In the genomic region with DNA sequence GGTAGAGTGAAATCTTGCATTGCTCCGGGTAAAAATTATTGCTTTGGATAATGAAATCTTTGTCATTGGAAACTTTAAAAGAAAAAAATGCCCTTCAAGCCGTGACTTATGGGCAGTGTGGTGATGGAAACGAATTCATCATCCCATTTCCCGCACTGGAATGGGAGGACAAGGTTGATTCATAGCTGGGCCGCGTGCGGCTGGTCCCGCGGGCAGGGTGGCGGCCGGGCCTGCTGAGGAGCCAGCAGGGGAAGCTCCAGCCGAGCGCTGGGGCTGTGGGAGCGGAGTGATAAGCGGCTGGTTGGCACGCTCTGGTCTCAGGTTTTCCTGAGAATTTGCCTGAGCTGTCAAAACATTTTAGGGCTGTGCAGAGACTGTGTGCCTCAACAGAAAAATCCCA, we compare ENCODE assay signal across 25 cellular contexts.
A peak's percentile ranks its signal among the peaks of the same experiment; 100 is the strongest.
DNase-seq lines count a peak whose midpoint lies in the region; ATAC-seq and TF ChIP-seq lines count a peak whose summit lies in the region.
"Had no signal": no experiment of that assay in that cellular context is flagged by ENCODE, and none has a peak within 500 bp of the region (broad histone marks: within the 10 kb centered on the region; RNA-seq: fewer than 3 reads in every experiment).

No MANE protein-coding gene starts in this region.

- H3K9ac ChIP-seq in neural progenitor cell, result no peak overlapping the region
- H3K9ac ChIP-seq: parathyroid adenoma had no signal

- TF ChIP-seq CTCF in fibroblast of pulmonary artery (IDR thresholded peaks at IDR 0.05; ENCODE audit: low read length, missing control alignments) (no peak), neural progenitor cell (IDR thresholded peaks at IDR 0.05) (no peak), ascending aorta (IDR thresholded peaks at IDR 0.05) (no peak)

- no peaks in the 10 kb centered on the region for H3K9me3 ChIP-seq in neural progenitor cell (ENCODE audit: low read depth)
- H3K9me3 ChIP-seq in ascending aorta, result no peaks in the 10 kb centered on the region
- H3K9me3 ChIP-seq: A549, BE2C, heart left ventricle, sigmoid colon had no signal

- H3K27ac Mint-ChIP-seq in neural progenitor cell, result peak overlapping the region; percentile 98
- H3K27ac Mint-ChIP-seq: activated CD8-positive, alpha-beta T cell treated with anti-CD3 and anti-CD28 coated beads, Interleukin-2, amount 10 ng/mL, durations not matched to agents 7 days and 5 days had no signal

- intact Hi-C loops in ascending aorta (cut with DNase I), result no loop called here

- H3K4me3 ChIP-seq in fibroblast of pulmonary artery (replicated peaks; ENCODE audit: low read depth, low read length) (no peak overlapping the region), neural progenitor cell (no peak overlapping the region), ascending aorta (no peak overlapping the region)
- H3K4me3 ChIP-seq: A549, heart left ventricle, sigmoid colon had no signal

- H3K27ac ChIP-seq in neural progenitor cell (no peak overlapping the region), ascending aorta (no peak overlapping the region)
- H3K27ac ChIP-seq: heart left ventricle, parathyroid adenoma had no signal

- H3K4me1 ChIP-seq in neural progenitor cell (peaks cover 13% of the 10 kb centered on the region), ascending aorta (no peaks in the 10 kb centered on the region)
- H3K4me1 ChIP-seq: BE2C, parathyroid adenoma had no signal

- no peaks in the 10 kb centered on the region for H3K79me2 ChIP-seq in neural progenitor cell (ENCODE audit: low read depth)
- H3K79me2 ChIP-seq: parathyroid adenoma had no signal

- H3K36me3 ChIP-seq in neural progenitor cell, result no peaks in the 10 kb centered on the region
- no peaks in the 10 kb centered on the region for H3K36me3 ChIP-seq in ascending aorta
- H3K36me3 ChIP-seq: BE2C, heart left ventricle, sigmoid colon had no signal

- no peaks in the 10 kb centered on the region for H3K36me3 Mint-ChIP-seq in neural progenitor cell

- no peaks in the 10 kb centered on the region for H3K27me3 Mint-ChIP-seq in neural progenitor cell (ENCODE audit: insufficient read depth, low read depth)

- H3K27me3 ChIP-seq in neural progenitor cell (no peaks in the 10 kb centered on the region), ascending aorta (no peaks in the 10 kb centered on the region)
- H3K27me3 ChIP-seq: BE2C, heart left ventricle, sigmoid colon had no signal

- ATAC-seq in GM18907 (IDR thresholded peaks at IDR 0.05; ENCODE audit: unreplicated experiment) (no peak), HG03139 (IDR thresholded peaks at IDR 0.05; ENCODE audit: unreplicated experiment) (no peak), GM19463 (IDR thresholded peaks at IDR 0.05; ENCODE audit: unreplicated experiment) (no peak)
- ATAC-seq: activated CD8-positive, alpha-beta T cell treated with anti-CD3 and anti-CD28 coated beads, Interleukin-2, amount 10 ng/mL, durations not matched to agents 7 days and 5 days had no signal

- H3K4me2 ChIP-seq in neural progenitor cell, result peak overlapping the region; percentile 35
- H3K4me2 ChIP-seq: A549 had no signal

- no peaks in the 10 kb centered on the region for H4K20me1 ChIP-seq in neural progenitor cell (ENCODE audit: low read depth)

- DNase-seq in Daoy (ENCODE audit: low read depth) (peak; percentile 98), RPMI7951 (ENCODE audit: low read depth) (peak; percentile 75), fibroblast of pulmonary artery (ENCODE audit: low read depth) (peak; percentile 49), neural progenitor cell (ENCODE audit: low spot score) (peak; percentile 1), ascending aorta (ENCODE audit: low spot score in 2 of 2) (no peak)
- DNase-seq: activated CD8-positive, alpha-beta T cell treated with anti-CD3 and anti-CD28 coated beads, Interleukin-2, amount 10 ng/mL, durations not matched to agents 7 days and 5 days; activated T-cell treated with anti-CD3 and anti-CD28 coated beads, Interleukin-2, amount 50 U/mL, for 1 hour; amygdala; BE2C; central memory CD4-positive, alpha-beta T cell; COR-L47; dermis blood vessel endothelial cell; heart left ventricle; MV-4-11; NCI-H1694 treated with DMSO at 0.1 percent for 48 hours; OCI-M1; Right ventricle myocardium superior; sigmoid colon; stimulated activated CD8-positive, alpha-beta memory T cell treated with anti-CD3 and anti-CD28 coated beads, Interleukin-4, amount 100 ng/mL, for 48 hours; substantia nigra had no signal

- no peak overlapping the region for H3K4me3 Mint-ChIP-seq in neural progenitor cell
- H3K4me3 Mint-ChIP-seq: activated CD8-positive, alpha-beta T cell treated with anti-CD3 and anti-CD28 coated beads, Interleukin-2, amount 10 ng/mL, durations not matched to agents 7 days and 5 days had no signal

- H2AFZ ChIP-seq in neural progenitor cell (replicated peaks), result peak overlapping the region; percentile 93
- H2AFZ ChIP-seq: parathyroid adenoma had no signal

- peaks cover 25% of the 10 kb centered on the region for H3K4me1 Mint-ChIP-seq in neural progenitor cell

- H3K9me3 Mint-ChIP-seq in neural progenitor cell, result no peaks in the 10 kb centered on the region

- no peaks in the 10 kb centered on the region for H3F3A ChIP-seq in neural progenitor cell (ENCODE audit: low read depth)

Comparison
In these comparisons a context has a peak if more than half of its experiments do, and no peak if none do; other contexts are left out.
1. DNase-seq: peak in Daoy (single experiment), RPMI7951 (single experiment), fibroblast of pulmonary artery (single experiment) and neural progenitor cell (single experiment); none in ascending aorta (0 of 2).